ENCODE assay signal across 27 cellular contexts in the genomic region with DNA sequence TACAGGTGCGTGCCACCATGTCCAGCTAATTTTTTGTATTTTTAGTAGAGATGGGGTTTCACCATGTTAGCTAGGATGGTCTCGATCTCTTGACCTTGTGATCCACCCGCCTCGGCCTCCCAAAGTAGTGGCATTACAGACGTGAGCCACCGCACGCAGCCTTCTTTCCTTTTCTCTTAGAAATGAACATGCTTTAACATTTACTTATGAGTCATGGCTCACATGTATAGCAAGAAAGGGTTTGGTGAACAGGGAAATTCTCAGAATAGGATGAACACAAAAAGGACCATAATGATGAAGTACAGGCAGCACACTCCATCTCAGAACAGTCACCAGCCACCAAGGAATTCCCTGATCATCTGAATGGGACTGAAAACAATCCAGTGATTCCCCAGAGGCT.
"Had no signal": no experiment of that assay in that cellular context is flagged by ENCODE, and none has a peak within 500 bp of the region (broad histone marks: within the 10 kb centered on the region; RNA-seq: fewer than 3 reads in every experiment).

No MANE protein-coding gene starts in this region.

- H3K27ac Mint-ChIP-seq: activated naive CD4-positive, alpha-beta T cell treated with anti-CD3 and anti-CD28 coated beads, Interleukin-2, amount 50 U/mL, for 72 hours; brain; naive B cell; progenitor cell of endocrine pancreas; stimulated activated naive CD8-positive, alpha-beta T cell treated with anti-CD3 and anti-CD28 coated beads, Interleukin-15, Interleukin-2, amounts not matched to agents 100 ng/mL and 50 ng/mL, for 24 hours; WTC11 had no signal

- H3K27me3 ChIP-seq: esophagus muscularis mucosa, hepatocyte, left lung, SJSA1, spleen, thyroid gland, upper lobe of right lung had no signal

- H2AFZ ChIP-seq: hepatocyte had no signal

- FAIRE-seq: endothelial cell of umbilical vein, frontal cortex had no signal

- H3K4me1 ChIP-seq: left lung, SJSA1, spleen had no signal

- DNase-seq: activated CD8-positive, alpha-beta memory T cell treated with anti-CD3 and anti-CD28 coated beads, Interleukin-2, amount 50 U/mL, for 48 hours; aorta; caudate nucleus; dermis blood vessel endothelial cell; effector CD8-positive, alpha-beta T cell; glutamatergic neuron; kidney glomerular epithelial cell; left lung; naive B cell; retina; spleen; stimulated activated CD4-positive, alpha-beta T cell treated with anti-CD3 and anti-CD28 coated beads, Interleukin-4, amount 100 ng/mL, for 4 hours; substantia nigra; T1000; upper lobe of right lung had no signal

- H3K36me3 Mint-ChIP-seq: activated naive CD4-positive, alpha-beta T cell treated with anti-CD3 and anti-CD28 coated beads, Interleukin-2, amount 50 U/mL, for 72 hours; brain; naive B cell had no signal

- H3K36me3 ChIP-seq: esophagus muscularis mucosa, left lung, SJSA1, spleen, thyroid gland, upper lobe of right lung had no signal

- H3K4me2 ChIP-seq: hepatocyte had no signal

- H3K4me1 Mint-ChIP-seq: naive B cell had no signal

- ATAC-seq: activated naive CD4-positive, alpha-beta T cell treated with anti-CD3 and anti-CD28 coated beads, Interleukin-2, amount 50 U/mL, for 72 hours; left lung; upper lobe of right lung; WTC11 had no signal

- H3K27me3 Mint-ChIP-seq: progenitor cell of endocrine pancreas had no signal

- H3K9me3 Mint-ChIP-seq: activated naive CD4-positive, alpha-beta T cell treated with anti-CD3 and anti-CD28 coated beads, Interleukin-2, amount 50 U/mL, for 72 hours; naive B cell; stimulated activated naive CD8-positive, alpha-beta T cell treated with anti-CD3 and anti-CD28 coated beads, Interleukin-15, Interleukin-2, amounts not matched to agents 100 ng/mL and 50 ng/mL, for 24 hours had no signal

- H3K4me3 ChIP-seq: esophagus muscularis mucosa, hepatocyte, left lung, lung, SJSA1, spleen, thyroid gland, upper lobe of right lung had no signal

- H3K4me3 Mint-ChIP-seq: brain; naive B cell; stimulated activated naive CD8-positive, alpha-beta T cell treated with anti-CD3 and anti-CD28 coated beads, Interleukin-15, Interleukin-2, amounts not matched to agents 100 ng/mL and 50 ng/mL, for 24 hours; WTC11 had no signal

- H3K79me2 ChIP-seq: hepatocyte had no signal

- H3K27ac ChIP-seq: esophagus muscularis mucosa, hepatocyte, left lung, SJSA1, spleen, upper lobe of right lung had no signal

- H3K9me3 ChIP-seq: esophagus muscularis mucosa, left lung, SJSA1, spleen, thyroid gland, upper lobe of right lung had no signal
